1 cellular context compared by ENCODE assay signal in the genomic region with DNA sequence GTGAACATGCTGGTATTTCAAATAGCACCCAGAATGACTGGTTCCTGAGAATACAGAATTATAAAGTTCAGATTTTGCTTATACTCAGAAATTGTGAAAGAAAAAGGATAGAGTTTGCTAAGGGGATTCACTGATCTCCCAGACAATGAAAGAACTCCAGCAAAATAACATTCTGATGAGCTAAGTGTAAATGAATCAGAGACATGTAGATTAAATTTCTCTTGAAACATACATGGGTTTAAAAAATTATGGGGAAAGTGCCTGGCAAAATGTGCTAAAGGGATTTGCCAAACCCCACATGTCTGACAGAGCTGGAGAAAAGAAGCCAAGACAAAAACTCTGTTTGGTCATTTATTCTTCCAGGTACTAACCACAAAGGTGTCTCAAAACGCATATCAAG.
TF ChIP-seq lines count a peak whose summit lies in the region.

No MANE protein-coding gene starts in this region.

TF ChIP-seq in GM23338, 12 proteins besides CTCF, POLR2A, EP300 and RAD21 (continued from another document):
- TF ChIP-seq STAT1 (IDR thresholded peaks at IDR 0.05; ENCODE audit: unreplicated experiment) (no peak), ZNF114 (CRISPR knock-in tag; IDR thresholded peaks at IDR 0.05) (no peak), EZH2phosphoT487 (IDR thresholded peaks at IDR 0.05; ENCODE audit: unreplicated experiment) (no peak), CREB1 (CRISPR knock-in tag; IDR thresholded peaks at IDR 0.05; ENCODE audit: low read depth) (no peak), ZNF462 (CRISPR knock-in tag; IDR thresholded peaks at IDR 0.05) (no peak)
